Comparison of ENCODE assay signal across 9 cellular contexts in genomic region chr11:120229451-120230424, GRCh38. TPM values are rescaled to one million over a fixed set of nuclear protein-coding genes. Genes with fewer than 3 reads are reported as not detected.
DNase-seq lines count a peak whose midpoint lies in the region; ATAC-seq, FAIRE-seq and TF ChIP-seq lines count a peak whose summit lies in the region.
"Had no signal": no experiment of that assay in that cellular context is flagged by ENCODE, and none has a peak within 500 bp of the region (broad histone marks: within the 10 kb centered on the region; RNA-seq: fewer than 3 reads in every experiment).

No MANE protein-coding gene starts in this region.

- CTCF ChIA-PET in AG04449 (lab: Yijun Ruan, JAX) = interaction anchor here (0.7 to 45.4 kb wide), 21 partner anchors 8 to 122 kb away, joined by 3 to 1135 read pairs (median 6); partner anchors contain the start of genes OAF and POU2F3

- POLR2A ChIA-PET in AG04449 (lab: Yijun Ruan, JAX) = no interaction called here

- no peaks in the 10 kb centered on the region for H3K36me3 Mint-ChIP-seq in activated T-cell treated with anti-CD3 and anti-CD28 coated beads, Interleukin-2, amount 50 U/mL, for 4 hours (ENCODE audit: insufficient read depth)
- H3K36me3 Mint-ChIP-seq: activated naive CD8-positive, alpha-beta T cell had no signal

- H3K4me1 Mint-ChIP-seq in activated T-cell treated with anti-CD3 and anti-CD28 coated beads, Interleukin-2, amount 50 U/mL, for 4 hours (ENCODE audit: low read depth) = peaks cover 2% of the 10 kb centered on the region

- TF ChIP-seq POLR2A in GM12892 (IDR thresholded peaks at IDR 0.05; ENCODE audit: low read depth, low read length) = no peak

- no peaks in the 10 kb centered on the region for H3K9me3 Mint-ChIP-seq in activated T-cell treated with anti-CD3 and anti-CD28 coated beads, Interleukin-2, amount 50 U/mL, for 4 hours

- FAIRE-seq in GM12892 (lab: Jason Lieb, UNC) = peak; percentile 94

- TF ChIP-seq CTCF in AG04449 (IDR thresholded peaks at IDR 0.05; ENCODE audit: insufficient read depth, low read length, missing control alignments) = peak; percentile 56
- TF ChIP-seq CTCF in kidney epithelial cell (IDR thresholded peaks at IDR 0.05; ENCODE audit: insufficient read depth, low read length, poor library complexity, severe bottlenecking) = peak; percentile 64

- H3K4me3 ChIP-seq in AG04449 (ENCODE audit: low read depth, low read length) = no peak overlapping the region
- H3K4me3 ChIP-seq in kidney epithelial cell (ENCODE audit: low read depth, low read length) = no peak overlapping the region

- H3K4me3 Mint-ChIP-seq in activated T-cell treated with anti-CD3 and anti-CD28 coated beads, Interleukin-2, amount 50 U/mL, for 4 hours = no peak overlapping the region
- H3K4me3 Mint-ChIP-seq: activated naive CD8-positive, alpha-beta T cell had no signal

- H3K27me3 ChIP-seq in kidney epithelial cell (ENCODE audit: control insufficient read depth, insufficient read depth, low read length) = peaks cover 7% of the 10 kb centered on the region

- no peak for ATAC-seq in GM18867 (IDR thresholded peaks at IDR 0.05; ENCODE audit: unreplicated experiment)
- ATAC-seq in GM18502 (IDR thresholded peaks at IDR 0.05; ENCODE audit: poor library complexity, unreplicated experiment) = no peak
- ATAC-seq in activated T-cell treated with anti-CD3 and anti-CD28 coated beads, Interleukin-2, amount 50 U/mL, for 4 hours = no peak
- ATAC-seq in HG03095 (IDR thresholded peaks at IDR 0.05; ENCODE audit: unreplicated experiment) = no peak

- DNase-seq in AG04449 (ENCODE audit: low read depth, low spot score) (no peak), GM12892 (ENCODE audit: insufficient read length) (no peak), kidney epithelial cell (ENCODE audit: low read depth) (no peak)
- DNase-seq in activated CD4-positive, alpha-beta T cell treated with anti-CD3 and anti-CD28 coated beads, Interleukin-2, amount 50 U/mL, for 1 hour = peak; percentile 14
- DNase-seq in activated T-cell treated with anti-CD3 and anti-CD28 coated beads, Interleukin-2, amount 50 U/mL, for 4 hours = no peak

- peaks cover 10% of the 10 kb centered on the region for H3K27me3 Mint-ChIP-seq in activated T-cell treated with anti-CD3 and anti-CD28 coated beads, Interleukin-2, amount 50 U/mL, for 4 hours (ENCODE audit: low read depth)
- H3K27me3 Mint-ChIP-seq: activated naive CD8-positive, alpha-beta T cell had no signal

- H3K36me3 ChIP-seq in kidney epithelial cell (ENCODE audit: control insufficient read depth, insufficient read depth, low read length) = no peaks in the 10 kb centered on the region

RNA-seq across cellular contexts. Expression of gene POU2F3, which starts 10.2 kb away (rescaled TPM):
- 0.68 TPM for polyA plus RNA-seq in GM12892 (2012; ENCODE audit: missing spikeins)
- total RNA-seq in kidney epithelial cell = 0.14 and 1.1 TPM in 2 replicates
- total RNA-seq in activated T-cell treated with anti-CD3 and anti-CD28 coated beads, Interleukin-2, amount 50 U/mL, for 4 hours = not detected

RNA-seq across cellular contexts. Expression of gene OAF, which starts 18.9 kb away (rescaled TPM):
- 0.61 TPM for polyA plus RNA-seq in GM12892 (2012; ENCODE audit: missing spikeins)
- total RNA-seq in kidney epithelial cell = 45.2 and 45.5 TPM in 2 replicates
- 1 to 10 TPM; 5.0 to 5.8 (median 5.3) TPM for total RNA-seq in activated T-cell treated with anti-CD3 and anti-CD28 coated beads, Interleukin-2, amount 50 U/mL, for 4 hours
